ENCODE assay signal across 11 cellular contexts in the genomic region with DNA sequence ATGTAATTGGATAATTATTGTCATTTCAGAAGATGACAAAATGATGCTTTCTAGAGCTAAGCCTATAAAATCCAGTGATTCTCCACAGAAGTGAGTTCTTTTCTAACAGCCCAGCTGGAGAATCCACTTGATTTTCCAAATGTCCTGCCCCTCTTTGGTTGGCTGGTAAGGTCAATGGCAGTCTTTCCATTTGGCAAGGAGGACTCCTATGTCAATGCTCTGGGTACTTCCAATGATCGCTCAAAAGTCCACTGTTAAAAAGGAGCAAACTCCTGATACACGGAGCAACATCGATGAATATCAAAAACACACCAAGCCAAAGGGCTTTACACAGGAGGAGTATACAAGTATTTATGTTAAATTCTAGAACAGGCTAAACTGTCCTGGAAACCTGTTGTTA. TPM values are rescaled to one million over a fixed set of nuclear protein-coding genes. Genes with fewer than 3 reads are reported as not detected.
DNase-seq lines count a peak whose midpoint lies in the region; ATAC-seq and TF ChIP-seq lines count a peak whose summit lies in the region.
"Had no signal": no experiment of that assay in that cellular context is flagged by ENCODE, and none has a peak within 500 bp of the region (broad histone marks: within the 10 kb centered on the region; RNA-seq: fewer than 3 reads in every experiment).

No MANE protein-coding gene starts in this region.

- peaks cover 92% of the 10 kb centered on the region for H3K36me3 Mint-ChIP-seq in stimulated activated naive CD8-positive, alpha-beta T cell treated with anti-CD3 and anti-CD28 coated beads, Interleukin-15, Interleukin-2, amounts not matched to agents 100 ng/mL and 50 ng/mL, for 24 hours (ENCODE audit: low read depth)
- peaks cover 14 to 88% (median 49%) of the 10 kb centered on the region in 3 donors for H3K36me3 Mint-ChIP-seq in naive thymus-derived CD8-positive, alpha-beta T cell

- H3K9me3 ChIP-seq in effector memory CD4-positive, alpha-beta T cell (ENCODE audit: control insufficient read depth, low read length) = no peaks in the 10 kb centered on the region
- no peaks in the 10 kb centered on the region for H3K9me3 ChIP-seq in vagina
- H3K9me3 ChIP-seq: BLaER1 had no signal

- peaks cover 93% of the 10 kb centered on the region for H3K4me1 Mint-ChIP-seq in stimulated activated naive CD8-positive, alpha-beta T cell treated with anti-CD3 and anti-CD28 coated beads, Interleukin-15, Interleukin-2, amounts not matched to agents 100 ng/mL and 50 ng/mL, for 24 hours (ENCODE audit: low read depth)
- peaks cover 100% of the 10 kb centered on the region for H3K4me1 Mint-ChIP-seq in stimulated activated naive CD8-positive, alpha-beta T cell treated with anti-CD3 and anti-CD28 coated beads, Interleukin-15, amount 100 ng/mL, for 72 hours
- peaks cover 49 to 98% (median 93%) of the 10 kb centered on the region in 4 donors for H3K4me1 Mint-ChIP-seq in naive thymus-derived CD8-positive, alpha-beta T cell

- no peak for TF ChIP-seq CTCF in vagina (IDR thresholded peaks at IDR 0.05)

- no peak for DNase-seq in stimulated activated naive CD8-positive, alpha-beta T cell treated with anti-CD3 and anti-CD28 coated beads, Interleukin-15, amount 100 ng/mL, for 72 hours
- no peak for DNase-seq in effector memory CD4-positive, alpha-beta T cell
- DNase-seq in naive thymus-derived CD8-positive, alpha-beta T cell = no peak
- no peak for DNase-seq in vagina (ENCODE audit: extremely low spot score in 2 of 2)
- no peak for DNase-seq in SKM-1 (lab: John Stamatoyannopoulos, UW; ENCODE audit: unreplicated experiment)
- DNase-seq in NCI-H1694 treated with DMSO at 0.1 percent for 48 hours (lab: John Stamatoyannopoulos, UW) = no peak
- DNase-seq: activated CD4-positive, alpha-beta T cell treated with anti-CD3 and anti-CD28 coated beads for 48 hours; left colon had no signal

- intact Hi-C loops in vagina (cut with DNase I) = loop anchor here (10.0 kb wide), 1 partner anchor 56 kb away; a partner anchor contains a TSS

- H3K27ac Mint-ChIP-seq in stimulated activated naive CD8-positive, alpha-beta T cell treated with anti-CD3 and anti-CD28 coated beads, Interleukin-15, Interleukin-2, amounts not matched to agents 100 ng/mL and 50 ng/mL, for 24 hours = peak overlapping the region; percentile 43
- H3K27ac Mint-ChIP-seq in stimulated activated naive CD8-positive, alpha-beta T cell treated with anti-CD3 and anti-CD28 coated beads, Interleukin-15, amount 100 ng/mL, for 72 hours = peak overlapping the region in 1 of 2 donors; percentile 93
- peak overlapping the region in 9 of 10 donors; percentile 81 to 99 (median 94) for H3K27ac Mint-ChIP-seq in naive thymus-derived CD8-positive, alpha-beta T cell

- no peaks in the 10 kb centered on the region for H3K27me3 ChIP-seq in effector memory CD4-positive, alpha-beta T cell (replicated peaks; ENCODE audit: control insufficient read depth, insufficient read depth, low read length, poor library complexity, severe bottlenecking)
- no peaks in the 10 kb centered on the region for H3K27me3 ChIP-seq in vagina
- H3K27me3 ChIP-seq: BLaER1 had no signal

- H3K9me3 Mint-ChIP-seq in stimulated activated naive CD8-positive, alpha-beta T cell treated with anti-CD3 and anti-CD28 coated beads, Interleukin-15, Interleukin-2, amounts not matched to agents 100 ng/mL and 50 ng/mL, for 24 hours = no peaks in the 10 kb centered on the region
- H3K9me3 Mint-ChIP-seq in stimulated activated naive CD8-positive, alpha-beta T cell treated with anti-CD3 and anti-CD28 coated beads, Interleukin-15, amount 100 ng/mL, for 72 hours = no peaks in the 10 kb centered on the region
- peaks cover 0 to 1% (median 0%) of the 10 kb centered on the region in 9 donors for H3K9me3 Mint-ChIP-seq in naive thymus-derived CD8-positive, alpha-beta T cell

- no peaks in the 10 kb centered on the region for H3K27me3 Mint-ChIP-seq in stimulated activated naive CD8-positive, alpha-beta T cell treated with anti-CD3 and anti-CD28 coated beads, Interleukin-15, Interleukin-2, amounts not matched to agents 100 ng/mL and 50 ng/mL, for 24 hours
- no peaks in the 10 kb centered on the region for H3K27me3 Mint-ChIP-seq in stimulated activated naive CD8-positive, alpha-beta T cell treated with anti-CD3 and anti-CD28 coated beads, Interleukin-15, amount 100 ng/mL, for 72 hours
- H3K27me3 Mint-ChIP-seq in naive thymus-derived CD8-positive, alpha-beta T cell = no peaks in the 10 kb centered on the region

- H3K4me3 ChIP-seq in effector memory CD4-positive, alpha-beta T cell (ENCODE audit: insufficient read depth, low read depth, low read length, poor library complexity, severe bottlenecking) = no peak overlapping the region
- no peak overlapping the region for H3K4me3 ChIP-seq in vagina
- H3K4me3 ChIP-seq: BLaER1 had no signal

- POLR2A ChIA-PET in naive thymus-derived CD8-positive, alpha-beta T cell (lab: Charles Lee) = interaction anchor here (0.8 to 16.9 kb wide), 6 partner anchors 9 to 59 kb away, joined by 4 to 373 read pairs (median 48); a partner anchor contains a TSS

- no peak for ATAC-seq in stimulated activated naive CD8-positive, alpha-beta T cell treated with anti-CD3 and anti-CD28 coated beads, Interleukin-15, amount 100 ng/mL, for 72 hours
- no peak for ATAC-seq in naive thymus-derived CD8-positive, alpha-beta T cell
- ATAC-seq in GM19035 (IDR thresholded peaks at IDR 0.05; ENCODE audit: unreplicated experiment) = no peak

- H3K4me1 ChIP-seq in effector memory CD4-positive, alpha-beta T cell (ENCODE audit: control insufficient read depth, insufficient read depth, low read length, poor library complexity, severe bottlenecking) = peaks cover 31% of the 10 kb centered on the region
- peaks cover 25% of the 10 kb centered on the region for H3K4me1 ChIP-seq in vagina
- H3K4me1 ChIP-seq: BLaER1 had no signal

- no peak overlapping the region for H3K4me3 Mint-ChIP-seq in stimulated activated naive CD8-positive, alpha-beta T cell treated with anti-CD3 and anti-CD28 coated beads, Interleukin-15, Interleukin-2, amounts not matched to agents 100 ng/mL and 50 ng/mL, for 24 hours
- H3K4me3 Mint-ChIP-seq in stimulated activated naive CD8-positive, alpha-beta T cell treated with anti-CD3 and anti-CD28 coated beads, Interleukin-15, amount 100 ng/mL, for 72 hours = no peak overlapping the region
- H3K4me3 Mint-ChIP-seq in naive thymus-derived CD8-positive, alpha-beta T cell = peak overlapping the region in 6 of 10 donors; percentile 26 to 80 (median 70)

- H3K27ac ChIP-seq in effector memory CD4-positive, alpha-beta T cell (ENCODE audit: insufficient read depth, low read length, poor library complexity, severe bottlenecking) = peak overlapping the region; percentile 30
- H3K27ac ChIP-seq in vagina = peak overlapping the region; percentile 27
- H3K27ac ChIP-seq: BLaER1 had no signal

- no peak for TF ChIP-seq POLR2A in vagina (IDR thresholded peaks at IDR 0.05)

- H3K36me3 ChIP-seq in effector memory CD4-positive, alpha-beta T cell (ENCODE audit: control insufficient read depth, insufficient read depth, low read length) = peaks cover 22% of the 10 kb centered on the region
- H3K36me3 ChIP-seq in vagina = no peaks in the 10 kb centered on the region

RNA-seq across cellular contexts. Expression of a gene that starts 57.8 kb away (rescaled TPM):
- total RNA-seq in naive thymus-derived CD8-positive, alpha-beta T cell = 100 to 1,000 TPM; 203 to 208 TPM
- 100 to 1,000 TPM; 242 to 346 (median 262) TPM for polyA plus RNA-seq in naive thymus-derived CD8-positive, alpha-beta T cell
- 16.7 TPM for total RNA-seq in vagina

Comparison
In these comparisons a context has a peak if more than half of its experiments do, and no peak if none do; other contexts are left out.
1. H3K4me3 Mint-ChIP-seq: peak in naive thymus-derived CD8-positive, alpha-beta T cell (6 of 10); none in stimulated activated naive CD8-positive, alpha-beta T cell treated with anti-CD3 and anti-CD28 coated beads, Interleukin-15, Interleukin-2, amounts not matched to agents 100 ng/mL and 50 ng/mL, for 24 hours (single experiment) and stimulated activated naive CD8-positive, alpha-beta T cell treated with anti-CD3 and anti-CD28 coated beads, Interleukin-15, amount 100 ng/mL, for 72 hours (0 of 2).
2. RNA of a gene that starts 57.8 kb away (total RNA-seq): 203 to 208 TPM in naive thymus-derived CD8-positive, alpha-beta T cell; 16.7 TPM in vagina (single experiment); every median in the first group is over 10 times any median in the second.